Comparison of ENCODE assay signal across 11 cellular contexts in the genomic region with DNA sequence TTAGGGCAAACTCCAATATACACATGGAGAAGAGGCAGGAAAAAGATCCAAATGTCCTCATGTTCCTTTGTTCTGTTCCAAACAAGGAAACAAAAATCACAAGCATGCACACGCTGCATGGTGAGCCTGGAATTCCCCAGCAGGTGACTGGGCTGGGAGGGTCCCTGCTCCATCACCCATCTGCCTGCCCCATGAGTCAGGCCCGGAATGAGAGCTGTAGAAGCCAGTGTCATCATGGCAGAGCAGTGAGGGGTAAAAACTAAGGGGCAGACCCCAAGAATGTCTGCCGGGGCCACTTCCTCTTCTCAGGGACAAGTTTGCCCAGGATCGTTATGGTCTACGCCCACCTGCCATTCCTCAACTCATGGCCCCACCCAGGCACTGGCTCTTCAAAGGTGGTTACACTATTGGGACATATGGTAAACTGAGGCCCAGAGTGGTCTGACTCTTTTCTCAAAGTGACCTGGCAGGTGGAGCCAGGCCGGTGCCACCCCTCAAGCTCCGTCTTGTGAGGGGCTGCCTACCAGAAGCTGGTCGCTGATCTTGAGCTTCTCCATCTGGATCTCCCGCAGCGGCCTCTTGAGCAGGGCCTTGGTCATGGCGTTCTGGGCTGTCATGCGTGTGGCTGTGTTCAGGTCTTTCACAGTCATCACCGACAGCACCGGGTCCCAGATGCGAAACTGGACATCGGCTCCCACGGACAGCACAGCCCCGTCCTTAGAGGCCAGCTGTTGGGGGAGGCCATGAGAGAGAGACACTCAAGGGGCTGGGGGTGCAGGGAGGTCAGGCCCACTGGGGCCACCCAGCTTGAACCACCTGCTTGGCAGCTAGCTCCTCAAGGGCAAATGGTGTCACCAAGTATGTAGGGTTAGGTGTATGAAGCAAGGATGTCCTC. TPM values are rescaled to one million over a fixed set of nuclear protein-coding genes. Genes with fewer than 3 reads are reported as not detected.
DNase-seq lines count a peak whose midpoint lies in the region; ATAC-seq, FAIRE-seq and TF ChIP-seq lines count a peak whose summit lies in the region.
"Had no signal": no experiment of that assay in that cellular context is flagged by ENCODE, and none has a peak within 500 bp of the region (broad histone marks: within the 10 kb centered on the region; RNA-seq: fewer than 3 reads in every experiment).

No MANE protein-coding gene starts in this region.

- 0 out of 4 replicates have a peak overlapping the region, but pooled peaks of 1 of the 2 experiments have one; percentile 4 for H3K9ac ChIP-seq in K562 (ENCODE audit: insufficient read depth in 1 of 2, low read depth in 2 of 2, low read length in 2 of 2)

- in situ Hi-C loops in K562 (cut with MboI), result no loop called here

- H3K4me3 ChIP-seq in heart left ventricle (no peak overlapping the region), K562 (no peak overlapping the region), upper lobe of right lung (no peak overlapping the region)
- H3K4me3 ChIP-seq: HAP-1 had no signal

- H3K27ac ChIP-seq in heart left ventricle, result peak overlapping the region; percentile 66 to 100 (median 95)
- no peak overlapping the region for H3K27ac ChIP-seq in K562 (ENCODE audit: extremely low read depth, low read depth, low read length)
- H3K27ac ChIP-seq in upper lobe of right lung, result peak overlapping the region; percentile 80

- POLR2A ChIA-PET in K562 (lab: Yijun Ruan, JAX), result interaction anchor here (0.6 kb wide), 1 partner anchor 10 kb away, joined by 5 read pairs; no protein-coding TSS in a partner anchor

- no peaks in the 10 kb centered on the region for H3K27me3 ChIP-seq in heart left ventricle
- no peaks in the 10 kb centered on the region; a peak in 1 of 5 replicates for H3K27me3 ChIP-seq in K562 (ENCODE audit: control insufficient read depth in 2 of 2, insufficient read depth in 2 of 2, low read length in 2 of 2)
- H3K27me3 ChIP-seq in upper lobe of right lung, result no peaks in the 10 kb centered on the region

- no peak overlapping the region for H3K4me2 ChIP-seq in K562 (ENCODE audit: insufficient read depth, low read length)

- BruUV-seq in K562 (replicated peaks; lab: Mats Ljungman, UMichigan), result no TSS peak

- peaks cover 34 to 97% (median 92%) of the 10 kb centered on the region in 12 donors for H3K4me1 ChIP-seq in heart left ventricle
- H3K4me1 ChIP-seq in K562 (replicated peaks in 1 of 2; ENCODE audit: control insufficient read depth in 2 of 2, insufficient read depth in 2 of 2, low read length in 2 of 2), result peaks cover 34 to 47% of the 10 kb centered on the region in 2 experiments
- H3K4me1 ChIP-seq in upper lobe of right lung, result peaks cover 69% of the 10 kb centered on the region

- no peaks in the 10 kb centered on the region for H3K9me3 ChIP-seq in heart left ventricle
- H3K9me3 ChIP-seq in K562 (replicated peaks; ENCODE audit: control insufficient read depth, insufficient read depth, low read depth, low read length), result no peaks in the 10 kb centered on the region
- H3K9me3 ChIP-seq in upper lobe of right lung, result no peaks in the 10 kb centered on the region
- H3K9me3 ChIP-seq: HAP-1 had no signal

- peaks cover 2% of the 10 kb centered on the region; the same call in 1 of the 3 replicates for H3K79me2 ChIP-seq in K562 (ENCODE audit: control insufficient read depth, insufficient read depth, low read length)

- no peak for DNase-seq in heart left ventricle
- no peak for DNase-seq in cardiac septum (ENCODE audit: low spot score)
- DNase-seq in K562 (ENCODE audit: extremely low read depth in 1 of 4, low spot score in 3 of 4), result no peak
- peak; percentile 80 to 91 for DNase-seq in lung microvascular endothelial cell (ENCODE audit: low read depth in 2 of 2)
- DNase-seq in upper lobe of right lung, result no peak
- DNase-seq in amygdala (lab: John Stamatoyannopoulos, UW), result no peak
- DNase-seq in NCI-H1048 (lab: John Stamatoyannopoulos, UW), result no peak
- DNase-seq: activated CD8-positive, alpha-beta memory T cell treated with anti-CD3 and anti-CD28 coated beads, Interleukin-2, amount 50 U/mL, for 48 hours; NCI-H2107 had no signal

- FAIRE-seq in K562 (lab: Jason Lieb, UNC), result no peak

- peaks cover 0 to 33% (median 13%) of the 10 kb centered on the region in 9 donors for H3K36me3 ChIP-seq in heart left ventricle
- no peaks in the 10 kb centered on the region for H3K36me3 ChIP-seq in K562 (ENCODE audit: control insufficient read depth, insufficient read depth, low read length)
- H3K36me3 ChIP-seq in upper lobe of right lung, result no peaks in the 10 kb centered on the region
- H3K36me3 ChIP-seq: HAP-1 had no signal

- no peaks in the 10 kb centered on the region for H4K20me1 ChIP-seq in K562 (replicated peaks; ENCODE audit: control insufficient read depth, insufficient read depth, low read length)

- H3K9me1 ChIP-seq in K562 (ENCODE audit: control insufficient read depth, insufficient read depth, low read length), result no peaks in the 10 kb centered on the region

- intact Hi-C loops in heart left ventricle (cut with DNase I), result no loop called here
- intact Hi-C loops in cardiac septum (cut with DNase I), result no loop called here
- intact Hi-C loops in K562 (cut with micrococcal nuclease), result no loop called here
- intact Hi-C loops in upper lobe of right lung (cut with DNase I), result no loop called here

- H2AFZ ChIP-seq in K562 (ENCODE audit: low read depth, low read length), result no peak overlapping the region

- CTCF ChIA-PET in K562 (lab: Yijun Ruan, JAX; ENCODE audit: low intra/inter-chr PET ratio), result no interaction called here

- TF ChIP-seq CTCF in heart left ventricle (IDR thresholded peaks at IDR 0.05) (no peak), K562 (IDR thresholded peaks at IDR 0.05 in 2 of 3, conservative IDR thresholded peaks at IDR 0.05 in 1 of 3; ENCODE audit: insufficient read depth in 2 of 3, low read depth in 1 of 3, low read length in 3 of 3) (no peak), upper lobe of right lung (IDR thresholded peaks at IDR 0.05) (no peak)

- no peak for TF ChIP-seq EP300 in K562 (IDR thresholded peaks at IDR 0.05; ENCODE audit: low read length)

- ATAC-seq in heart left ventricle, result no peak
- ATAC-seq in K562, result no peak
- ATAC-seq in upper lobe of right lung, result no peak
- no peak for ATAC-seq in HG03045 (IDR thresholded peaks at IDR 0.05; ENCODE audit: unreplicated experiment)

- TF ChIP-seq RAD21 in K562 (CRISPR knock-in tag; conservative IDR thresholded peaks at IDR 0.05 in 1 of 2, IDR thresholded peaks at IDR 0.05 in 1 of 2), result no peak

- WGBS in heart left ventricle, 4 donors, result 84 to 92% (median 87%) methylated on average over 13 to 18 of the region's 18 CpGs
- 92% methylated on average over 18 of the region's 18 CpGs for WGBS in K562 (ENCODE audit: insufficient coverage, low coverage, missing lambda C conversion rate)

- TF ChIP-seq POLR2A in heart left ventricle (IDR thresholded peaks at IDR 0.05), result no peak
- no peak for TF ChIP-seq POLR2A in K562 (conservative IDR thresholded peaks at IDR 0.05)

TF ChIP-seq in K562, 482 proteins besides CTCF, POLR2A, EP300 and RAD21 (continues in another document):
- TF ChIP-seq DPF2 (IDR thresholded peaks at IDR 0.05) (no peak), ELF2 (CRISPR knock-in tag; IDR thresholded peaks at IDR 0.05) (no peak)

RNA-seq across cellular contexts. Expression of gene STOML1, which starts 3.8 kb away (rescaled TPM):
- total RNA-seq in heart left ventricle (10 to 100 TPM; 25.0 to 41.1 (median 27.4) TPM), cardiac septum (32.1 TPM), K562 (2014; rRNA removed) (9.7 and 9.9 TPM in 2 replicates), K562 (2014; rRNA removed; fragmentation: Illumina TruSeq; extraction: Trizol) (1.2 and 2.1 TPM in 2 replicates), K562 (2015; rRNA removed; fragmentation: Illumina TruSeq; extraction: Trizol) (4.6 and 5.3 TPM in 2 replicates), K562 (2021) (9.6 and 10.3 TPM in 2 replicates), lung microvascular endothelial cell (5.4 and 13.1 TPM in 2 replicates), upper lobe of right lung (23.4 TPM)
- polyA plus RNA-seq in heart left ventricle (10 to 100 TPM; 27.7 to 38.9 TPM), K562 (2011; rRNA removed) (4.9 and 7.1 TPM in 2 replicates), K562 (2014; fragmentation: Illumina TruSeq; extraction: Trizol) (3.5 and 5.2 TPM in 2 replicates), K562 (2014; fragmentation: Nextera tagmentation; extraction: Ambion mirVana) (under 1 TPM; 0.25 to 0.53 TPM), K562 (2014; rRNA removed) (6.9 and 8.9 TPM in 2 replicates)
- total RNA-seq in K562 (2011; cell fraction: chromatin; rRNA removed; ENCODE audit: low replicate concordance), result 10.7 and 18.8 TPM in 2 replicates
- 18.3 and 19.3 TPM in 2 replicates for total RNA-seq in K562 (2011; cell fraction: nucleolus; rRNA removed)
- 14.7 and 18.3 TPM in 2 replicates for total RNA-seq in K562 (2011; cell fraction: nucleoplasm; rRNA removed)
- polyA plus RNA-seq in K562 (2011; cell fraction: cytosol; rRNA removed), result 8.1 and 16.7 TPM in 2 replicates
- polyA plus RNA-seq in K562 (2011; cell fraction: nucleus; rRNA removed), result 14.1 and 18.4 TPM in 2 replicates
- polyA plus RNA-seq in K562 (2012), result 5.9 and 11.3 TPM in 2 replicates
- polyA minus RNA-seq in K562 (2011; rRNA and poly(A)+ RNA removed), result 2.9 and 3.5 TPM in 2 replicates
- polyA minus RNA-seq in K562 (2011; cell fraction: cytosol; rRNA and poly(A)+ RNA removed), result 2.7 and 5.1 TPM in 2 replicates
- 5.9 and 7.2 TPM in 2 replicates for polyA minus RNA-seq in K562 (2011; cell fraction: nucleus; rRNA and poly(A)+ RNA removed)

RNA-seq across cellular contexts. Expression of gene PML, which starts 6.2 kb away (rescaled TPM):
- total RNA-seq in heart left ventricle (10 to 100 TPM; 18.4 to 68.7 (median 28.0) TPM), cardiac septum (24.6 TPM), K562 (2014; rRNA removed) (14.4 and 20.2 TPM in 2 replicates), K562 (2014; rRNA removed; fragmentation: Illumina TruSeq; extraction: Trizol) (6.0 and 6.6 TPM in 2 replicates), K562 (2015; rRNA removed; fragmentation: Illumina TruSeq; extraction: Trizol) (9.7 and 10.1 TPM in 2 replicates), K562 (2021) (44.4 and 50.7 TPM in 2 replicates), lung microvascular endothelial cell (27.0 and 36.9 TPM in 2 replicates), upper lobe of right lung (82.9 TPM)
- polyA plus RNA-seq in heart left ventricle (10 to 100 TPM; 17.0 to 20.8 TPM), K562 (2011; rRNA removed) (6.6 and 11.3 TPM in 2 replicates), K562 (2014; fragmentation: Illumina TruSeq; extraction: Trizol) (20.7 and 28.3 TPM in 2 replicates), K562 (2014; fragmentation: Nextera tagmentation; extraction: Ambion mirVana) (1 to 10 TPM; 5.0 to 5.4 TPM), K562 (2014; rRNA removed) (14.0 and 16.2 TPM in 2 replicates)
- total RNA-seq in K562 (2011; cell fraction: chromatin; rRNA removed; ENCODE audit: low replicate concordance), result 30.2 and 56.1 TPM in 2 replicates
- total RNA-seq in K562 (2011; cell fraction: nucleolus; rRNA removed), result 36.8 and 39.2 TPM in 2 replicates
- 35.0 and 53.2 TPM in 2 replicates for total RNA-seq in K562 (2011; cell fraction: nucleoplasm; rRNA removed)
- 10.6 and 17.0 TPM in 2 replicates for polyA plus RNA-seq in K562 (2011; cell fraction: cytosol; rRNA removed)
- 22.7 and 36.6 TPM in 2 replicates for polyA plus RNA-seq in K562 (2011; cell fraction: nucleus; rRNA removed)
- polyA plus RNA-seq in K562 (2012), result 33.2 and 45.0 TPM in 2 replicates
- 8.2 and 9.8 TPM in 2 replicates for polyA minus RNA-seq in K562 (2011; rRNA and poly(A)+ RNA removed)
- 31.2 and 50.2 TPM in 2 replicates for polyA minus RNA-seq in K562 (2011; cell fraction: cytosol; rRNA and poly(A)+ RNA removed)
- polyA minus RNA-seq in K562 (2011; cell fraction: nucleus; rRNA and poly(A)+ RNA removed), result 12.3 and 12.9 TPM in 2 replicates

Comparison
In these comparisons a context has a peak if more than half of its experiments do, and no peak if none do; other contexts are left out.
1. DNase-seq: peak in lung microvascular endothelial cell (2 of 2); none in heart left ventricle (0 of 5), cardiac septum (single experiment), K562 (0 of 4), upper lobe of right lung (single experiment), amygdala (0 of 56) and NCI-H1048 (single experiment).